ENCODE assay signal across 23 cellular contexts in genomic region chr18:25136416-25137132, GRCh38.
DNase-seq lines count a peak whose midpoint lies in the region; ATAC-seq and TF ChIP-seq lines count a peak whose summit lies in the region.
"Had no signal": no experiment of that assay in that cellular context is flagged by ENCODE, and none has a peak within 500 bp of the region (broad histone marks: within the 10 kb centered on the region; RNA-seq: fewer than 3 reads in every experiment).

No MANE protein-coding gene starts in this region.

- H3K27ac ChIP-seq in gastroesophageal sphincter (peak overlapping the region in 1 of 4 donors; percentile 15), mesenchymal stem cell (ENCODE audit: low read length, poor library complexity, severe bottlenecking) (no peak overlapping the region), uterus (peak overlapping the region; percentile 59 to 69)
- H3K27ac ChIP-seq: 22Rv1, Peyer's patch, stomach, upper lobe of right lung had no signal

- no peak overlapping the region for H2BK120ac ChIP-seq in mesenchymal stem cell (ENCODE audit: low read depth, low read length)

- TF ChIP-seq CTCF in gastroesophageal sphincter (IDR thresholded peaks at IDR 0.05) (no peak), uterus (IDR thresholded peaks at IDR 0.05) (no peak), Caco-2 (IDR thresholded peaks at IDR 0.05; ENCODE audit: insufficient read depth in 1 of 2, low read depth in 1 of 2, low read length in 1 of 2, severe bottlenecking in 1 of 2, unreplicated experiment in 1 of 2) (no peak)

- H3K9me3 ChIP-seq in gastroesophageal sphincter (no peaks in the 10 kb centered on the region), mesenchymal stem cell (ENCODE audit: control insufficient read depth, low read length) (no peaks in the 10 kb centered on the region), uterus (no peaks in the 10 kb centered on the region), Caco-2 (no peaks in the 10 kb centered on the region)
- H3K9me3 ChIP-seq: Peyer's patch, stomach, upper lobe of right lung had no signal

- whole genome bisulfite sequencing in gastroesophageal sphincter (ENCODE audit: low coverage in 1 of 2), 2 donors = 61% methylated on average over 7 to 9 of the region's 9 CpGs
- 74% methylated on average over 6 of the region's 9 CpGs for WGBS in mesenchymal stem cell

- DNase-seq in Right ventricle myocardium inferior (ENCODE audit: missing footprints) (no peak), cardiac septum (ENCODE audit: low spot score) (no peak), mesenchymal stem cell (peak; percentile 21), uterus (no peak), Caco-2 (no peak)
- no peak for DNase-seq in activated CD8-positive, alpha-beta T cell treated with anti-CD3 and anti-CD28 coated beads, Interleukin-2, amount 10 ng/mL, durations not matched to agents 7 days and 5 days
- DNase-seq: activated CD4-positive, CD25-positive, alpha-beta regulatory T cell; activated naive CD4-positive, alpha-beta T cell treated with anti-CD3 and anti-CD28 coated beads, Interleukin-2, amount 50 U/mL, for 16 hours; activated T-cell treated with anti-CD3 and anti-CD28 coated beads, Interleukin-2, amount 50 U/mL, for 48 hours; CD8-positive, alpha-beta memory T cell; DMS53; endodermal cell; H9; NCI-H510A; Peyer's patch; stimulated activated CD4-positive, alpha-beta T cell treated with anti-CD3 and anti-CD28 coated beads, Interleukin-4, amount 100 ng/mL, for 1 hour; stomach; upper lobe of right lung had no signal

- H3K27me3 Mint-ChIP-seq in Caco-2 (ENCODE audit: insufficient read depth, unreplicated experiment) = no peaks in the 10 kb centered on the region
- H3K27me3 Mint-ChIP-seq in activated CD8-positive, alpha-beta T cell treated with anti-CD3 and anti-CD28 coated beads, Interleukin-2, amount 10 ng/mL, durations not matched to agents 7 days and 5 days (ENCODE audit: low read depth) = no peaks in the 10 kb centered on the region

- POLR2A ChIA-PET in Caco-2 (lab: Charles Lee) = no interaction called here
- POLR2A ChIA-PET in activated CD8-positive, alpha-beta T cell treated with anti-CD3 and anti-CD28 coated beads, Interleukin-2, amount 10 ng/mL, durations not matched to agents 7 days and 5 days (lab: Charles Lee) = no interaction called here

- H3K4me1 ChIP-seq in gastroesophageal sphincter (peaks cover 0 to 5% (median 0%) of the 10 kb centered on the region in 3 donors), mesenchymal stem cell (ENCODE audit: control insufficient read depth, insufficient read depth, low read depth, low read length) (peaks cover 4% of the 10 kb centered on the region), uterus (no peaks in the 10 kb centered on the region), Caco-2 (no peaks in the 10 kb centered on the region)
- H3K4me1 ChIP-seq: upper lobe of right lung had no signal

- peak overlapping the region; percentile 12 for H4K8ac ChIP-seq in mesenchymal stem cell (ENCODE audit: low read length)

- H2AFZ ChIP-seq in mesenchymal stem cell (ENCODE audit: low read depth, low read length) = no peak overlapping the region

- TF ChIP-seq POLR2A in gastroesophageal sphincter (IDR thresholded peaks at IDR 0.05) = no peak
- TF ChIP-seq POLR2A in uterus (IDR thresholded peaks at IDR 0.05) = no peak

- BruUV-seq in Caco-2 (replicated peaks; lab: Mats Ljungman, UMichigan) = no TSS peak

- ATAC-seq in Right ventricle myocardium inferior (peak; percentile 67), gastroesophageal sphincter (peak; percentile 41), GM21447 (IDR thresholded peaks at IDR 0.05; ENCODE audit: unreplicated experiment) (no peak)
- no peak for ATAC-seq in activated CD8-positive, alpha-beta T cell treated with anti-CD3 and anti-CD28 coated beads, Interleukin-2, amount 10 ng/mL, durations not matched to agents 7 days and 5 days
- ATAC-seq: natural killer cell treated with Interleukin-12 subunit alpha and Interleukin-12 subunit beta and Interleukin-15 and Interleukin-18, amount 100 ng/mL, for 72 hours; upper lobe of right lung had no signal

- peaks cover 10% of the 10 kb centered on the region for H3K79me1 ChIP-seq in mesenchymal stem cell (replicated peaks; ENCODE audit: low read length, poor library complexity, severe bottlenecking)

- peak overlapping the region; percentile 17 for H3K9ac ChIP-seq in mesenchymal stem cell (ENCODE audit: low read length)

- no peak overlapping the region for H3K23ac ChIP-seq in mesenchymal stem cell (ENCODE audit: low read length in 2 of 2)

- H3K4ac ChIP-seq in mesenchymal stem cell (ENCODE audit: low read depth in 1 of 2, low read length in 2 of 2) = no peak overlapping the region

- peak overlapping the region in 1 of 2 experiments; percentile 30 for H3K18ac ChIP-seq in mesenchymal stem cell (ENCODE audit: low read depth in 1 of 2, low read length in 2 of 2)

- no peak overlapping the region for H3K4me3 Mint-ChIP-seq in Caco-2 (ENCODE audit: unreplicated experiment)
- no peak overlapping the region for H3K4me3 Mint-ChIP-seq in activated CD8-positive, alpha-beta T cell treated with anti-CD3 and anti-CD28 coated beads, Interleukin-2, amount 10 ng/mL, durations not matched to agents 7 days and 5 days
- H3K4me3 Mint-ChIP-seq: CD8-positive, alpha-beta memory T cell; endodermal cell; H9; natural killer cell treated with Interleukin-12 subunit alpha and Interleukin-12 subunit beta and Interleukin-15 and Interleukin-18, amount 100 ng/mL, for 72 hours had no signal

- H3K4me1 Mint-ChIP-seq in Caco-2 (ENCODE audit: low read depth, unreplicated experiment) = no peaks in the 10 kb centered on the region
- H3K4me1 Mint-ChIP-seq in activated CD8-positive, alpha-beta T cell treated with anti-CD3 and anti-CD28 coated beads, Interleukin-2, amount 10 ng/mL, durations not matched to agents 7 days and 5 days (ENCODE audit: low read depth) = no peaks in the 10 kb centered on the region
- H3K4me1 Mint-ChIP-seq: CD8-positive, alpha-beta memory T cell had no signal

- no peak for TF ChIP-seq EP300 in gastroesophageal sphincter (IDR thresholded peaks at IDR 0.05)

- no peaks in the 10 kb centered on the region for H3K36me3 Mint-ChIP-seq in Caco-2 (ENCODE audit: insufficient read depth, unreplicated experiment)
- H3K36me3 Mint-ChIP-seq in activated CD8-positive, alpha-beta T cell treated with anti-CD3 and anti-CD28 coated beads, Interleukin-2, amount 10 ng/mL, durations not matched to agents 7 days and 5 days (ENCODE audit: low read depth) = no peaks in the 10 kb centered on the region
- H3K36me3 Mint-ChIP-seq: CD8-positive, alpha-beta memory T cell; natural killer cell treated with Interleukin-12 subunit alpha and Interleukin-12 subunit beta and Interleukin-15 and Interleukin-18, amount 100 ng/mL, for 72 hours had no signal

- H3K27me3 ChIP-seq in gastroesophageal sphincter (no peaks in the 10 kb centered on the region), mesenchymal stem cell (ENCODE audit: control insufficient read depth in 1 of 2, insufficient read depth in 1 of 2, low read length in 2 of 2) (no peaks in the 10 kb centered on the region), uterus (no peaks in the 10 kb centered on the region), Caco-2 (replicated peaks; ENCODE audit: control insufficient read depth, insufficient read depth, low read length) (no peaks in the 10 kb centered on the region)
- H3K27me3 ChIP-seq: Peyer's patch, stomach, upper lobe of right lung had no signal

- H2BK12ac ChIP-seq in mesenchymal stem cell (ENCODE audit: low read length in 2 of 2) = peak overlapping the region in 1 of 2 experiments; percentile 83

- H3K4me3 ChIP-seq in gastroesophageal sphincter (no peak overlapping the region), mesenchymal stem cell (ENCODE audit: insufficient read depth in 1 of 2, low read depth in 1 of 2, low read length in 2 of 2) (no peak overlapping the region), uterus (no peak overlapping the region), Caco-2 (ENCODE audit: low read depth, low read length) (no peak overlapping the region)
- H3K4me3 ChIP-seq: Peyer's patch, smooth muscle cell, stomach, upper lobe of right lung had no signal

- no peak overlapping the region for H2AK5ac ChIP-seq in mesenchymal stem cell (ENCODE audit: low read length, severe bottlenecking)

- H3K14ac ChIP-seq in mesenchymal stem cell (ENCODE audit: low read length in 2 of 2) = no peak overlapping the region

- H3K36me3 ChIP-seq in gastroesophageal sphincter (no peaks in the 10 kb centered on the region), mesenchymal stem cell (ENCODE audit: control insufficient read depth in 1 of 2, insufficient read depth in 2 of 2, low read depth in 1 of 2, low read length in 2 of 2) (peaks cover 0 to 12% of the 10 kb centered on the region in 2 experiments), uterus (no peaks in the 10 kb centered on the region), Caco-2 (ENCODE audit: control insufficient read depth, insufficient read depth, low read length) (no peaks in the 10 kb centered on the region)
- H3K36me3 ChIP-seq: Peyer's patch, stomach, upper lobe of right lung had no signal

- intact Hi-C loops in Right ventricle myocardium inferior (cut with DNase I) (no loop called here), cardiac septum (cut with DNase I) (loop anchor here (10.0 kb wide), 2 partner anchors 152 to 208 kb away; no protein-coding TSS in a partner anchor), uterus (cut with DNase I; ENCODE audit: low total_unique reads) (no loop called here), Caco-2 (cut with micrococcal nuclease; ENCODE audit: unreplicated experiment) (no loop called here)

- CTCF ChIA-PET in Caco-2 (lab: Charles Lee) = no interaction called here
- CTCF ChIA-PET in activated CD8-positive, alpha-beta T cell treated with anti-CD3 and anti-CD28 coated beads, Interleukin-2, amount 10 ng/mL, durations not matched to agents 7 days and 5 days (lab: Charles Lee) = no interaction called here

- no peaks in the 10 kb centered on the region for H3K9me3 Mint-ChIP-seq in Caco-2 (ENCODE audit: unreplicated experiment)
- H3K9me3 Mint-ChIP-seq in activated CD8-positive, alpha-beta T cell treated with anti-CD3 and anti-CD28 coated beads, Interleukin-2, amount 10 ng/mL, durations not matched to agents 7 days and 5 days (ENCODE audit: insufficient read depth) = no peaks in the 10 kb centered on the region
- H3K9me3 Mint-ChIP-seq: endodermal cell; H9; natural killer cell treated with Interleukin-12 subunit alpha and Interleukin-12 subunit beta and Interleukin-15 and Interleukin-18, amount 100 ng/mL, for 72 hours had no signal

- no peak overlapping the region for H3K27ac Mint-ChIP-seq in Caco-2 (ENCODE audit: unreplicated experiment)
- H3K27ac Mint-ChIP-seq in activated CD8-positive, alpha-beta T cell treated with anti-CD3 and anti-CD28 coated beads, Interleukin-2, amount 10 ng/mL, durations not matched to agents 7 days and 5 days = no peak overlapping the region
- H3K27ac Mint-ChIP-seq: CD8-positive, alpha-beta memory T cell; endodermal cell; natural killer cell treated with Interleukin-12 subunit alpha and Interleukin-12 subunit beta and Interleukin-15 and Interleukin-18, amount 100 ng/mL, for 72 hours had no signal

- no peak overlapping the region for H3K4me2 ChIP-seq in mesenchymal stem cell (ENCODE audit: low read length, poor library complexity, severe bottlenecking)
- H3K4me2 ChIP-seq: smooth muscle cell had no signal

- no peak overlapping the region for H4K91ac ChIP-seq in mesenchymal stem cell (ENCODE audit: low read length)

- no peak overlapping the region for H2BK5ac ChIP-seq in mesenchymal stem cell (ENCODE audit: low read depth, low read length, poor library complexity, severe bottlenecking)

- no peak overlapping the region for H2BK15ac ChIP-seq in mesenchymal stem cell (ENCODE audit: low read depth, poor library complexity, severe bottlenecking)

Comparison
In these comparisons a context has a peak if more than half of its experiments do, and no peak if none do; other contexts are left out.
1. ATAC-seq: peak in Right ventricle myocardium inferior (single experiment) and gastroesophageal sphincter (single experiment); none in GM21447 (single experiment) and activated CD8-positive, alpha-beta T cell treated with anti-CD3 and anti-CD28 coated beads, Interleukin-2, amount 10 ng/mL, durations not matched to agents 7 days and 5 days (single experiment).